1 cellular context compared by ENCODE assay signal in the genomic region with DNA sequence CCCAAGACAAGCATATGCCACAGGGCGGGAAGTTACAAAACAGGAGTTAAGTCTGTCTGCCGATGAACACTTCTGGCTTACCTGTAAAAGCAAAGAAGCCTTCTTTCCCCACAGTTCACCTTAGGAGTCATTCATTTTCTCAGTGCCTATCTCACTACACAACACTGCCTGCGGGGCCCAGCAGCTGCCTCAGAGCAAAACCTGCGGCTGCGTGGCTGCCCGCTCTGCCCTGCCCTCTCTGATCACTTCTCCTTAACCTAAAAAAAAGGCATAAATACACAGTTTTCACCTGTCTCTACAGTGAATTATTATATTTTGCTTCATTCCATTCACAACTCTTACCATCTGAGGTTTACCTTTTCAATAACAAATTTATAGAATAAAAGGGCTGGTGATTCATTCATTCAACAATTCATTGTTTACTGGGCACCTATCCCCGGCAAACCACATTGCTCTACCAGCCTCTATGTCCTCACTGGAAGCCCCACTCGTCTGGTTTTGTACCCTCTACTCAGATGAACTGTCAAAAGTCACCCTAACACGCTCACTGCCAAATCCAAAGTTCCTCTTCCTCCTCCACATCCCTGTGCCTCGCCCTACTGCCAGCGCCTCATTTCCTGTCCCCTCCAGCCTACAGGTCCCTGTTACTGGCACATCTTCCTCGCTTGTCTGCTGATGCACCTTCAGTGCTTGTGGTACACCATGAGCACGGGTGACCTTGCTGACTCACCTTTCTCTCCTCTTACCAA.
TF ChIP-seq lines count a peak whose summit lies in the region.

No MANE protein-coding gene starts in this region.

TF ChIP-seq in HEK293, 187 proteins besides CTCF, POLR2A, EP300 and RAD21 (continued from another document):
- no peak for TF ChIP-seq HOXD13 (CRISPR knock-in tag; IDR thresholded peaks at IDR 0.05; ENCODE audit: borderline replicate concordance)
- no peak for TF ChIP-seq ZNF292 (tag by site-specific recombination; IDR thresholded peaks at IDR 0.05; ENCODE audit: borderline replicate concordance, low read depth)
